In genomic region chr2:12674644-12675328, GRCh38 we compare ENCODE assay signal across 1 cellular context.
A peak's percentile ranks its signal among the peaks of the same experiment; 100 is the strongest.
TF ChIP-seq lines count a peak whose summit lies in the region.

No MANE protein-coding gene starts in this region.

TF ChIP-seq in K562, 482 proteins besides CTCF, POLR2A, EP300 and RAD21 (continued from another document and continues in another):
- TF ChIP-seq BRF1 (IDR thresholded peaks at IDR 0.05; ENCODE audit: borderline replicate concordance, extremely low read depth, insufficient read length) (no peak), KDM5B (IDR thresholded peaks at IDR 0.05; ENCODE audit: insufficient replicate concordance, low read depth, low read length) (no peak), EGR1 (conservative IDR thresholded peaks at IDR 0.05) (no peak), BRD9 (IDR thresholded peaks at IDR 0.05; ENCODE audit: low read depth, partially characterized antibody) (no peak), OTX1 (CRISPR knock-in tag; IDR thresholded peaks at IDR 0.05) (no peak), ZNF785 (CRISPR knock-in tag; IDR thresholded peaks at IDR 0.05) (no peak), LCOR (CRISPR knock-in tag; IDR thresholded peaks at IDR 0.05) (no peak), MAFG (tag; conservative IDR thresholded peaks at IDR 0.05) (peak; percentile 37; the same call in 1 of the 2 replicates), ZNF175 (CRISPR knock-in tag; IDR thresholded peaks at IDR 0.05; ENCODE audit: low read depth) (no peak), HDAC1 (IDR thresholded peaks at IDR 0.05) (no peak), RBM14 (IDR thresholded peaks at IDR 0.05; ENCODE audit: borderline replicate concordance, insufficient read depth, low read depth, low read length) (no peak), HDGF (IDR thresholded peaks at IDR 0.05) (no peak), GTF2A2 (tag; IDR thresholded peaks at IDR 0.05) (no peak), TFE3 (CRISPR knock-in tag; IDR thresholded peaks at IDR 0.05) (no peak), RAD51 (IDR thresholded peaks at IDR 0.05; ENCODE audit: borderline replicate concordance, low read depth) (no peak), KDM1A (IDR thresholded peaks at IDR 0.05) (no peak), ARHGAP35 (IDR thresholded peaks at IDR 0.05; ENCODE audit: partially characterized antibody) (no peak), HSF4 (CRISPR knock-in tag; IDR thresholded peaks at IDR 0.05; ENCODE audit: borderline replicate concordance) (no peak), ZKSCAN1 (IDR thresholded peaks at IDR 0.05; ENCODE audit: low read depth, low read length) (no peak), ZNF146 (CRISPR knock-in tag; IDR thresholded peaks at IDR 0.05; ENCODE audit: unreplicated experiment) (no peak), MTA1 (IDR thresholded peaks at IDR 0.05; ENCODE audit: borderline replicate concordance) (no peak), ZNF778 (CRISPR knock-in tag; IDR thresholded peaks at IDR 0.05) (no peak), NFIX (CRISPR knock-in tag; IDR thresholded peaks at IDR 0.05; ENCODE audit: low read depth) (no peak), NFE2 (IDR thresholded peaks at IDR 0.05; ENCODE audit: low read depth) (0 out of 2 replicates have a peak, but pooled peaks have one; percentile 26), ZBTB11 (CRISPR knock-in tag; IDR thresholded peaks at IDR 0.05) (no peak), PML (IDR thresholded peaks at IDR 0.05; ENCODE audit: low read length) (no peak), RBM22 (IDR thresholded peaks at IDR 0.05; ENCODE audit: low read depth, low read length, poor library complexity, severe bottlenecking) (no peak), TEAD4 (IDR thresholded peaks at IDR 0.05; ENCODE audit: low read length) (no peak), TEAD4 (CRISPR knock-in tag; IDR thresholded peaks at IDR 0.05; ENCODE audit: borderline replicate concordance) (no peak), NCOA4 (IDR thresholded peaks at IDR 0.05; ENCODE audit: partially characterized antibody) (no peak), DEAF1 (CRISPR knock-in tag; IDR thresholded peaks at IDR 0.05) (no peak), MAFF (IDR thresholded peaks at IDR 0.05; ENCODE audit: low read length) (peak; percentile 45; the same call in 1 of the 2 replicates), ZNF316 (IDR thresholded peaks at IDR 0.05) (peak; percentile 32; the same call in 1 of the 2 replicates), NCOA6 (IDR thresholded peaks at IDR 0.05) (no peak), BMI1 (IDR thresholded peaks at IDR 0.05; ENCODE audit: low read length) (no peak), RBBP5 (IDR thresholded peaks at IDR 0.05; ENCODE audit: borderline replicate concordance, insufficient read depth, low read length, poor library complexity, severe bottlenecking) (no peak), ZHX1 (conservative IDR thresholded peaks at IDR 0.05; ENCODE audit: low read length) (no peak), MGA (IDR thresholded peaks at IDR 0.05) (peak; percentile 22; the same call in 1 of the 2 replicates), PHTF2 (CRISPR knock-in tag; IDR thresholded peaks at IDR 0.05) (no peak), NCOA2 (IDR thresholded peaks at IDR 0.05; ENCODE audit: partially characterized antibody in 2 of 2) (no peak), ZBTB8A (IDR thresholded peaks at IDR 0.05; ENCODE audit: partially characterized antibody) (no peak), ARID3B (CRISPR knock-in tag; IDR thresholded peaks at IDR 0.05; ENCODE audit: borderline replicate concordance) (no peak)
